In genomic region chr18:71327443-71328120, GRCh38 we compare ENCODE assay signal across 15 cellular contexts.
"Had no signal": no experiment of that assay in that cellular context is flagged by ENCODE, and none has a peak within 500 bp of the region (broad histone marks: within the 10 kb centered on the region; RNA-seq: fewer than 3 reads in every experiment).

No MANE protein-coding gene starts in this region.

- H3K9me3 ChIP-seq: gastroesophageal sphincter, heart right ventricle, left lung, pancreas, thyroid gland had no signal

- H3K27me3 Mint-ChIP-seq: activated naive CD4-positive, alpha-beta T cell treated with anti-CD3 and anti-CD28 coated beads, Interleukin-2, amount 10 ng/mL, durations not matched to agents 7 days and 5 days; naive B cell had no signal

- H3K36me3 Mint-ChIP-seq: activated naive CD4-positive, alpha-beta T cell treated with anti-CD3 and anti-CD28 coated beads, Interleukin-2, amount 10 ng/mL, durations not matched to agents 7 days and 5 days; naive B cell; stimulated activated effector memory CD8-positive, alpha-beta T cell treated with anti-CD3 and anti-CD28 coated beads, Interleukin-12 subunit alpha, Interleukin-12 subunit beta, amount 100 ng/mL, for 72 hours had no signal

- ATAC-seq: activated CD4-positive, CD25-positive, alpha-beta regulatory T cell treated with anti-CD3 and anti-CD28 coated beads, Interleukin-2, amount 50 U/mL, for 24 hours; gastroesophageal sphincter; heart right ventricle; left lung; pancreas; stimulated activated effector memory CD8-positive, alpha-beta T cell treated with anti-CD3 and anti-CD28 coated beads, Interleukin-12 subunit alpha, Interleukin-12 subunit beta, amount 100 ng/mL, for 72 hours had no signal

- H3K36me3 ChIP-seq: gastroesophageal sphincter, heart right ventricle, left lung, pancreas, thyroid gland had no signal

- FAIRE-seq: astrocyte, pancreas had no signal

- H3K27me3 ChIP-seq: gastroesophageal sphincter, heart right ventricle, left lung, pancreas, thyroid gland had no signal

- DNase-seq: activated CD4-positive, alpha-beta T cell treated with anti-CD3 and anti-CD28 coated beads, Interleukin-2, amount 50 U/mL, for 1 hour; activated naive CD4-positive, alpha-beta T cell treated with anti-CD3 and anti-CD28 coated beads, Interleukin-2, amount 10 ng/mL, durations not matched to agents 7 days and 5 days; erythroblast; heart right ventricle; left lung; mammary epithelial cell; naive B cell; pancreas; T-helper 9 cell; thyroid gland had no signal

- H3K27ac Mint-ChIP-seq: activated naive CD4-positive, alpha-beta T cell treated with anti-CD3 and anti-CD28 coated beads, Interleukin-2, amount 10 ng/mL, durations not matched to agents 7 days and 5 days; endodermal cell; naive B cell; stimulated activated effector memory CD8-positive, alpha-beta T cell treated with anti-CD3 and anti-CD28 coated beads, Interleukin-12 subunit alpha, Interleukin-12 subunit beta, amount 100 ng/mL, for 72 hours had no signal

- H3K4me1 Mint-ChIP-seq: activated naive CD4-positive, alpha-beta T cell treated with anti-CD3 and anti-CD28 coated beads, Interleukin-2, amount 10 ng/mL, durations not matched to agents 7 days and 5 days; naive B cell; stimulated activated effector memory CD8-positive, alpha-beta T cell treated with anti-CD3 and anti-CD28 coated beads, Interleukin-12 subunit alpha, Interleukin-12 subunit beta, amount 100 ng/mL, for 72 hours had no signal

- H3K4me3 ChIP-seq: gastroesophageal sphincter, heart right ventricle, left lung, pancreas, thyroid gland had no signal

- H3K27ac ChIP-seq: gastroesophageal sphincter, heart right ventricle, left lung, pancreas, thyroid gland had no signal

- H3K9me3 Mint-ChIP-seq: endodermal cell had no signal

- H3K4me1 ChIP-seq: gastroesophageal sphincter, heart right ventricle, left lung, pancreas, thyroid gland had no signal

- H3K4me3 Mint-ChIP-seq: activated naive CD4-positive, alpha-beta T cell treated with anti-CD3 and anti-CD28 coated beads, Interleukin-2, amount 10 ng/mL, durations not matched to agents 7 days and 5 days; endodermal cell; naive B cell; stimulated activated effector memory CD8-positive, alpha-beta T cell treated with anti-CD3 and anti-CD28 coated beads, Interleukin-12 subunit alpha, Interleukin-12 subunit beta, amount 100 ng/mL, for 72 hours had no signal
